ENCODE assay signal across 1 cellular context in genomic region chr3:38516669-38517068, GRCh38.
TF ChIP-seq lines count a peak whose summit lies in the region.

No MANE protein-coding gene starts in this region.

TF ChIP-seq in K562, 482 proteins besides CTCF, POLR2A, EP300 and RAD21 (continued from another document):
- TF ChIP-seq E4F1 (CRISPR knock-in tag; IDR thresholded peaks at IDR 0.05; ENCODE audit: borderline replicate concordance) = no peak
